In genomic region chr6:136723780-136724179, GRCh38 we compare ENCODE assay signal across 8 cellular contexts.
DNase-seq lines count a peak whose midpoint lies in the region; ATAC-seq and TF ChIP-seq lines count a peak whose summit lies in the region.

No MANE protein-coding gene starts in this region.

- TF ChIP-seq CTCF in NB4 (IDR thresholded peaks at IDR 0.05; ENCODE audit: low read depth, low read length) (no peak), heart right ventricle (IDR thresholded peaks at IDR 0.05) (no peak)

- CTCF ChIA-PET in activated naive CD4-positive, alpha-beta T cell treated with anti-CD3 and anti-CD28 coated beads for 36 hours (lab: Charles Lee): interaction anchor here (1.0 to 1.1 kb wide), 2 partner anchors 69 to 815 kb away, joined by 4 read pairs; partner anchors contain the start of gene MAP3K5

- intact Hi-C loops in activated naive CD4-positive, alpha-beta T cell treated with anti-CD3 and anti-CD28 coated beads for 36 hours (cut with micrococcal nuclease): no loop called here
- intact Hi-C loops in heart right ventricle (cut with DNase I): no loop called here

- TF ChIP-seq POLR2A in NB4 (IDR thresholded peaks at IDR 0.05; ENCODE audit: extremely low read depth, insufficient read length): no peak

- no peaks in the 10 kb centered on the region for H3K27me3 Mint-ChIP-seq in activated naive CD4-positive, alpha-beta T cell treated with anti-CD3 and anti-CD28 coated beads for 36 hours (ENCODE audit: low read depth)

- no peaks in the 10 kb centered on the region for H3K9me3 Mint-ChIP-seq in activated naive CD4-positive, alpha-beta T cell treated with anti-CD3 and anti-CD28 coated beads for 36 hours

- no peaks in the 10 kb centered on the region for H3K36me3 ChIP-seq in heart right ventricle

- H3K4me3 ChIP-seq in NB4 (ENCODE audit: low read depth, low read length) (no peak overlapping the region), heart right ventricle (no peak overlapping the region)

- H3K9me3 ChIP-seq in heart right ventricle: peaks cover 0 to 12% (median 5%) of the 10 kb centered on the region in 11 donors

- peaks cover 27% of the 10 kb centered on the region for H3K4me1 Mint-ChIP-seq in activated naive CD4-positive, alpha-beta T cell treated with anti-CD3 and anti-CD28 coated beads for 36 hours (ENCODE audit: low read depth)

- no peak overlapping the region for H3K27ac ChIP-seq in heart right ventricle

- no peak overlapping the region for H3K4me3 Mint-ChIP-seq in activated naive CD4-positive, alpha-beta T cell treated with anti-CD3 and anti-CD28 coated beads for 36 hours

- H3K4me1 ChIP-seq in heart right ventricle: peaks cover 0 to 27% (median under 1%) of the 10 kb centered on the region in 9 donors

- ATAC-seq in GM21423 (IDR thresholded peaks at IDR 0.05; ENCODE audit: unreplicated experiment): peak; percentile 36
- ATAC-seq in heart right ventricle: no peak

- H3K27me3 ChIP-seq in heart right ventricle: no peaks in the 10 kb centered on the region

- H3K36me3 Mint-ChIP-seq in activated naive CD4-positive, alpha-beta T cell treated with anti-CD3 and anti-CD28 coated beads for 36 hours (ENCODE audit: low read depth): peaks cover 4% of the 10 kb centered on the region

- 29 to 34% methylated on average over 1 of the region's 1 CpG for WGBS in heart right ventricle, 2 donors

- no peak overlapping the region for H3K27ac Mint-ChIP-seq in activated naive CD4-positive, alpha-beta T cell treated with anti-CD3 and anti-CD28 coated beads for 36 hours

- peak; percentile 78 for DNase-seq in NB4 (ENCODE audit: low read depth)
- peak; percentile 20 for DNase-seq in activated naive CD4-positive, alpha-beta T cell treated with anti-CD3 and anti-CD28 coated beads for 36 hours
- DNase-seq in stimulated activated CD4-positive, alpha-beta T cell treated with anti-CD3 and anti-CD28 coated beads, TNF-alpha, amount 100 ng/mL, for 1 hour (ENCODE audit: low read depth in 3 of 3, low spot score in 1 of 3): peak in 2 of 3 donors; percentile 10
- DNase-seq in heart right ventricle: no peak
- DNase-seq in H4 (ENCODE audit: low spot score): no peak
- no peak for DNase-seq in NCI-H345 (lab: John Stamatoyannopoulos, UW)
- no peak for DNase-seq in NCI-H526 treated with DMSO at 0.1 percent for 48 hours (lab: John Stamatoyannopoulos, UW)

Comparison
In these comparisons a context has a peak if more than half of its experiments do, and no peak if none do; other contexts are left out.
1. DNase-seq: peak in NB4 (single experiment), activated naive CD4-positive, alpha-beta T cell treated with anti-CD3 and anti-CD28 coated beads for 36 hours (single experiment) and stimulated activated CD4-positive, alpha-beta T cell treated with anti-CD3 and anti-CD28 coated beads, TNF-alpha, amount 100 ng/mL, for 1 hour (2 of 3); none in heart right ventricle (0 of 2), H4 (single experiment), NCI-H345 (single experiment) and NCI-H526 treated with DMSO at 0.1 percent for 48 hours (single experiment).